1 cellular context compared by ENCODE assay signal in the genomic region with DNA sequence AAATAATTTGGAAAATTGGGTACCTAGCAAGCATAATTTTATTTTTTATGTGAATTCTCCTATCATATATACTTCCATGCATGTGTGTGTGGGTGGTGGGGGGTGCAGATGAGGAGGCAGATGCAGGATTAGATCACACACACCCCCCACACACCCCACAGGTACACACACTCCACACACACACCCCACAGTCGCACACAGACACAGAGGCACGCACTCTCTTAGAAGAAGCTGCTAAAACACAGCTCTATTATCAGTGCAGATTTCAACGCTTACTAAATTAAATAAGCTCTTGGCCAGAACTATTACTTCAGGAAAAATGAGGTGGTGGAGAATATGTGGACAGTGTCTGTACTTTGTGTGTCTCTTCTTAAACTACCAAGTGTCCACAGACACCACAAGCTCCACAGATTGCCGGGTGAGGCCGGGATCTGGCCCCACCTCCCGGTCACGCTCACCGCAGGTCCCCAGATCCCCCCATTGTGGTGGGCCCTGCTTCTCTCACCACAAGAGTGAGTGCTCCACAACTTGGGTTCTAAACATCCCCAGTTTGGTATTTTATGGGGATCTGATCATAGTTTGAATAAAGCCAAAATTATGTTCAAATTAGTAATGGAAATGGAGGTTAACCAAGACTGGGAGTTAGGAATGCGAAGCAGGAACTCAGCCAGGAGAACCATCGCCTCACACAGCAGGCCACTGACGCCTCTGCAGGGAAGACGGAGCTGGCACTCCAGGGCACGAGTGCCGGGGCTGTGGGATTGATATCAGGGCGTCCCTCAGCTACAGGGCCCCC.
TF ChIP-seq lines count a peak whose summit lies in the region.

No MANE protein-coding gene starts in this region.

TF ChIP-seq in GM23338, 12 proteins besides CTCF, POLR2A, EP300 and RAD21 (continued from another document):
- TF ChIP-seq CREB1 (CRISPR knock-in tag; IDR thresholded peaks at IDR 0.05; ENCODE audit: low read depth), result no peak
- TF ChIP-seq, protein P1, sequence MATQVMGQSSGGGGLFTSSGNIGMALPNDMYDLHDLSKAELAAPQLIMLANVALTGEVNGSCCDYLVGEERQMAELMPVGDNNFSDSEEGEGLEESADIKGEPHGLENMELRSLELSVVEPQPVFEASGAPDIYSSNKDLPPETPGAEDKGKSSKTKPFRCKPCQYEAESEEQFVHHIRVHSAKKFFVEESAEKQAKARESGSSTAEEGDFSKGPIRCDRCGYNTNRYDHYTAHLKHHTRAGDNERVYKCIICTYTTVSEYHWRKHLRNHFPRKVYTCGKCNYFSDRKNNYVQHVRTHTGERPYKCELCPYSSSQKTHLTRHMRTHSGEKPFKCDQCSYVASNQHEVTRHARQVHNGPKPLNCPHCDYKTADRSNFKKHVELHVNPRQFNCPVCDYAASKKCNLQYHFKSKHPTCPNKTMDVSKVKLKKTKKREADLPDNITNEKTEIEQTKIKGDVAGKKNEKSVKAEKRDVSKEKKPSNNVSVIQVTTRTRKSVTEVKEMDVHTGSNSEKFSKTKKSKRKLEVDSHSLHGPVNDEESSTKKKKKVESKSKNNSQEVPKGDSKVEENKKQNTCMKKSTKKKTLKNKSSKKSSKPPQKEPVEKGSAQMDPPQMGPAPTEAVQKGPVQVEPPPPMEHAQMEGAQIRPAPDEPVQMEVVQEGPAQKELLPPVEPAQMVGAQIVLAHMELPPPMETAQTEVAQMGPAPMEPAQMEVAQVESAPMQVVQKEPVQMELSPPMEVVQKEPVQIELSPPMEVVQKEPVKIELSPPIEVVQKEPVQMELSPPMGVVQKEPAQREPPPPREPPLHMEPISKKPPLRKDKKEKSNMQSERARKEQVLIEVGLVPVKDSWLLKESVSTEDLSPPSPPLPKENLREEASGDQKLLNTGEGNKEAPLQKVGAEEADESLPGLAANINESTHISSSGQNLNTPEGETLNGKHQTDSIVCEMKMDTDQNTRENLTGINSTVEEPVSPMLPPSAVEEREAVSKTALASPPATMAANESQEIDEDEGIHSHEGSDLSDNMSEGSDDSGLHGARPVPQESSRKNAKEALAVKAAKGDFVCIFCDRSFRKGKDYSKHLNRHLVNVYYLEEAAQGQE (IDR thresholded peaks at IDR 0.05; ENCODE audit: unreplicated experiment), result no peak
- TF ChIP-seq NANOG (IDR thresholded peaks at IDR 0.05; ENCODE audit: borderline replicate concordance), result no peak
- TF ChIP-seq, protein P2, sequence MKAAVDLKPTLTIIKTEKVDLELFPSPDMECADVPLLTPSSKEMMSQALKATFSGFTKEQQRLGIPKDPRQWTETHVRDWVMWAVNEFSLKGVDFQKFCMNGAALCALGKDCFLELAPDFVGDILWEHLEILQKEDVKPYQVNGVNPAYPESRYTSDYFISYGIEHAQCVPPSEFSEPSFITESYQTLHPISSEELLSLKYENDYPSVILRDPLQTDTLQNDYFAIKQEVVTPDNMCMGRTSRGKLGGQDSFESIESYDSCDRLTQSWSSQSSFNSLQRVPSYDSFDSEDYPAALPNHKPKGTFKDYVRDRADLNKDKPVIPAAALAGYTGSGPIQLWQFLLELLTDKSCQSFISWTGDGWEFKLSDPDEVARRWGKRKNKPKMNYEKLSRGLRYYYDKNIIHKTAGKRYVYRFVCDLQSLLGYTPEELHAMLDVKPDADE (IDR thresholded peaks at IDR 0.05), result no peak
- no peak for TF ChIP-seq ZNF114 (CRISPR knock-in tag; IDR thresholded peaks at IDR 0.05)
- no peak for TF ChIP-seq JUNB (IDR thresholded peaks at IDR 0.05; ENCODE audit: unreplicated experiment)
- no peak for TF ChIP-seq EZH2phosphoT487 (IDR thresholded peaks at IDR 0.05; ENCODE audit: unreplicated experiment)
TF ChIP-seq in GM23338: peak in this region for 0.
